Comparison of ENCODE assay signal across 15 cellular contexts in the genomic region with DNA sequence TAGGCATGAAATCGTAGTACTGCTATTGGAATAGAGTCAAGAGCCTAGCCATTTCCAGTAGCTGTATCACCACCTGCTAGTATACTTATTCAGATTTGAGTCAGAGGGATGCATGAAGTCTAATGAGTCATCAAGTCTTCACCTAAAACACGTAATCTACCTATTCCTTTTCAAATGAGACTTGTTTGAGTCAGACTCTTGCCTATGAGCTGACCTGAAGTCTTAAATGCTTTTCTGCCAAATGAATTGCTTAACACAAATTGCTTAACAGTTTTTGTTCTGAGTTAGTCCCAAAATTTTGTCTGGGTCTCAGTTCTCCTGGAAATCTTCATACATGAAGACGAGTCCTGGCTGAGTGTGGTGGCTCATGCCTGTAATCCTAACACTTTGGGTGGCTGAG.
DNase-seq lines count a peak whose midpoint lies in the region; ATAC-seq and TF ChIP-seq lines count a peak whose summit lies in the region.
"Had no signal": no experiment of that assay in that cellular context is flagged by ENCODE, and none has a peak within 500 bp of the region (broad histone marks: within the 10 kb centered on the region; RNA-seq: fewer than 3 reads in every experiment).

No MANE protein-coding gene starts in this region.

- CTCF ChIA-PET in IMR-90 (lab: Yijun Ruan, JAX): no interaction called here

- no peaks in the 10 kb centered on the region for H3F3A ChIP-seq in GM23338 (replicated peaks; ENCODE audit: low read depth)

- H3K56ac ChIP-seq in IMR-90 (ENCODE audit: extremely low read depth, insufficient read depth, low read length): no peak overlapping the region

- H4K20me1 ChIP-seq in IMR-90 (ENCODE audit: insufficient read depth, low read length): no peaks in the 10 kb centered on the region
- no peaks in the 10 kb centered on the region for H4K20me1 ChIP-seq in GM23338 (replicated peaks; ENCODE audit: insufficient read depth)

- H3K9me2 ChIP-seq in GM23338 (ENCODE audit: insufficient read depth): no peaks in the 10 kb centered on the region

- dilution Hi-C loops in IMR-90 (cut with HindIII; ENCODE audit: low sequenced_read_pairs, unreplicated experiment): no loop called here

- H3K36me3 ChIP-seq in IMR-90 (ENCODE audit: control insufficient read depth, insufficient read depth, low read length) (no peaks in the 10 kb centered on the region), mesenchymal stem cell (ENCODE audit: control insufficient read depth in 1 of 2, insufficient read depth in 2 of 2, low read depth in 1 of 2, low read length in 2 of 2) (no peaks in the 10 kb centered on the region), GM23338 (ENCODE audit: insufficient read depth) (no peaks in the 10 kb centered on the region), ovary (no peaks in the 10 kb centered on the region), vagina (no peaks in the 10 kb centered on the region)
- H3K36me3 ChIP-seq: heart right ventricle, pancreas had no signal

- H3K4me2 ChIP-seq in IMR-90 (ENCODE audit: low read depth, low read length) (no peak overlapping the region), mesenchymal stem cell (ENCODE audit: low read length, poor library complexity, severe bottlenecking) (no peak overlapping the region), GM23338 (no peak overlapping the region)

- H2BK120ac ChIP-seq in IMR-90 (ENCODE audit: low read depth, low read length) (no peak overlapping the region; the same call in 1 of the 2 replicates), mesenchymal stem cell (ENCODE audit: low read depth, low read length) (no peak overlapping the region)

- H3K79me2 ChIP-seq in GM23338 (replicated peaks; ENCODE audit: insufficient read depth): no peaks in the 10 kb centered on the region

- H3K18ac ChIP-seq in IMR-90 (ENCODE audit: low read depth, low read length): no peak overlapping the region; the same call in 1 of the 2 replicates
- H3K18ac ChIP-seq in mesenchymal stem cell (ENCODE audit: low read depth in 1 of 2, low read length in 2 of 2): no peak overlapping the region

- H3K27me3 ChIP-seq in IMR-90 (ENCODE audit: control insufficient read depth, insufficient read depth, low read length): no peaks in the 10 kb centered on the region
- no peaks in the 10 kb centered on the region for H3K27me3 ChIP-seq in mesenchymal stem cell (ENCODE audit: control insufficient read depth in 1 of 2, insufficient read depth in 1 of 2, low read length in 2 of 2)
- H3K27me3 ChIP-seq in GM23338 (ENCODE audit: insufficient read depth): no peaks in the 10 kb centered on the region
- no peaks in the 10 kb centered on the region for H3K27me3 ChIP-seq in ovary
- H3K27me3 ChIP-seq in vagina: no peaks in the 10 kb centered on the region
- H3K27me3 ChIP-seq: heart right ventricle, pancreas had no signal

- TF ChIP-seq EP300 in ovary (IDR thresholded peaks at IDR 0.05): no peak

- intact Hi-C loops in IMR-90 (cut with micrococcal nuclease) (no loop called here), ovary (cut with DNase I) (no loop called here), vagina (cut with DNase I) (no loop called here)

- no peak overlapping the region for H3K4me3 ChIP-seq in IMR-90 (ENCODE audit: insufficient read depth, low read depth, low read length)
- H3K4me3 ChIP-seq in choroid plexus epithelial cell (ENCODE audit: low read depth, low read length): no peak overlapping the region
- no peak overlapping the region for H3K4me3 ChIP-seq in mesenchymal stem cell (ENCODE audit: insufficient read depth in 1 of 2, low read depth in 1 of 2, low read length in 2 of 2)
- no peak overlapping the region for H3K4me3 ChIP-seq in GM23338
- no peak overlapping the region for H3K4me3 ChIP-seq in ovary
- no peak overlapping the region for H3K4me3 ChIP-seq in vagina
- H3K4me3 ChIP-seq: heart right ventricle, pancreas, SK-N-MC had no signal

- H2BK15ac ChIP-seq in IMR-90 (ENCODE audit: low read depth, low read length) (no peak overlapping the region), mesenchymal stem cell (ENCODE audit: low read depth, poor library complexity, severe bottlenecking) (no peak overlapping the region)

- H3K14ac ChIP-seq in IMR-90 (replicated peaks; ENCODE audit: low read depth, low read length): no peak overlapping the region
- H3K14ac ChIP-seq in mesenchymal stem cell (ENCODE audit: low read length in 2 of 2): no peak overlapping the region

- H3K4ac ChIP-seq in IMR-90 (ENCODE audit: low read depth, low read length): no peak overlapping the region
- no peak overlapping the region for H3K4ac ChIP-seq in mesenchymal stem cell (ENCODE audit: low read depth in 1 of 2, low read length in 2 of 2)

- no peaks in the 10 kb centered on the region for H3K79me1 ChIP-seq in IMR-90 (ENCODE audit: low read depth in 1 of 2, low read length in 2 of 2)
- no peaks in the 10 kb centered on the region for H3K79me1 ChIP-seq in mesenchymal stem cell (replicated peaks; ENCODE audit: low read length, poor library complexity, severe bottlenecking)

- no peak overlapping the region for H3K27ac Mint-ChIP-seq in GM23338
- H3K27ac Mint-ChIP-seq: CD4-positive, alpha-beta memory T cell had no signal

- 80% methylated on average over 1 of the region's 3 CpGs; no CpG with 5 or more reads in 1 of the 2 experiments for WGBS in IMR-90 (ENCODE audit: extremely low coverage in 2 of 2, insufficient read length in 1 of 2), 2 experiments
- 82% methylated on average over 3 of the region's 3 CpGs for WGBS in mesenchymal stem cell
- 68 to 78% (median 69%) methylated on average over 3 of the region's 3 CpGs for WGBS in ovary, 3 donors

- no peaks in the 10 kb centered on the region; the same call in 1 of the 2 replicates for H3K9me1 ChIP-seq in IMR-90 (ENCODE audit: insufficient read depth, low read length)

- H2BK12ac ChIP-seq in mesenchymal stem cell (ENCODE audit: low read length in 2 of 2): no peak overlapping the region

- POLR2A ChIA-PET in IMR-90 (lab: Charles Lee; ENCODE audit: unreplicated experiment): no interaction called here

- H3K9ac ChIP-seq in IMR-90 (ENCODE audit: low read depth, low read length) (no peak overlapping the region), mesenchymal stem cell (ENCODE audit: low read length) (no peak overlapping the region)

- H4K8ac ChIP-seq in IMR-90 (ENCODE audit: low read depth in 2 of 2, low read length in 2 of 2): no peak overlapping the region
- H4K8ac ChIP-seq in mesenchymal stem cell (ENCODE audit: low read length): peak overlapping the region; percentile 47

- H3K9me3 ChIP-seq in IMR-90 (ENCODE audit: control insufficient read depth, insufficient read depth, low read length) (no peaks in the 10 kb centered on the region), mesenchymal stem cell (ENCODE audit: control insufficient read depth, low read length) (no peaks in the 10 kb centered on the region), ovary (no peaks in the 10 kb centered on the region), vagina (no peaks in the 10 kb centered on the region)
- H3K9me3 ChIP-seq: heart right ventricle, pancreas had no signal

- H3K23ac ChIP-seq in IMR-90 (ENCODE audit: low read depth, low read length) (no peak overlapping the region), mesenchymal stem cell (ENCODE audit: low read length in 2 of 2) (no peak overlapping the region)

- H3K4me3 Mint-ChIP-seq in GM23338: no peak overlapping the region
- H3K4me3 Mint-ChIP-seq: CD4-positive, alpha-beta memory T cell had no signal

- TF ChIP-seq POLR2A in IMR-90 (IDR thresholded peaks at IDR 0.05; ENCODE audit: low read depth, low read length): no peak
- no peak for TF ChIP-seq POLR2A in ovary (IDR thresholded peaks at IDR 0.05)
- no peak for TF ChIP-seq POLR2A in vagina (IDR thresholded peaks at IDR 0.05)

- H4K91ac ChIP-seq in IMR-90 (ENCODE audit: insufficient read depth, low read depth, low read length) (no peak overlapping the region), mesenchymal stem cell (ENCODE audit: low read length) (no peak overlapping the region)

- H3K4me1 ChIP-seq in IMR-90 (ENCODE audit: control insufficient read depth, insufficient read depth, low read length) (peaks cover 2% of the 10 kb centered on the region), mesenchymal stem cell (ENCODE audit: control insufficient read depth, insufficient read depth, low read depth, low read length) (no peaks in the 10 kb centered on the region), GM23338 (ENCODE audit: insufficient read depth) (no peaks in the 10 kb centered on the region), ovary (ENCODE audit: insufficient read depth) (no peaks in the 10 kb centered on the region), vagina (no peaks in the 10 kb centered on the region)
- H3K4me1 ChIP-seq: pancreas had no signal

- no TSS peak for BruUV-seq in IMR-90 (replicated peaks; lab: Mats Ljungman, UMichigan)

- H2BK20ac ChIP-seq in IMR-90 (ENCODE audit: low read depth, low read length): no peak overlapping the region

- H2BK5ac ChIP-seq in IMR-90 (ENCODE audit: low read depth, low read length, poor library complexity, severe bottlenecking): no peak overlapping the region
- no peak overlapping the region for H2BK5ac ChIP-seq in mesenchymal stem cell (ENCODE audit: low read depth, low read length, poor library complexity, severe bottlenecking)

- no peaks in the 10 kb centered on the region for H3K9me3 Mint-ChIP-seq in GM23338

- DNase-seq in Daoy (ENCODE audit: low read depth): peak; percentile 10
- DNase-seq in IMR-90: peak; percentile 80
- DNase-seq in choroid plexus epithelial cell (ENCODE audit: low read depth): peak; percentile 55
- peak; percentile 40 for DNase-seq in mesenchymal stem cell
- DNase-seq in GM23338 (ENCODE audit: low spot score): no peak
- DNase-seq in ovary: no peak
- no peak for DNase-seq in midbrain (lab: John Stamatoyannopoulos, UW)
- DNase-seq in vagina (ENCODE audit: extremely low spot score in 2 of 2): no peak
- DNase-seq: activated effector memory CD4-positive, alpha-beta T cell treated with anti-CD3 and anti-CD28 coated beads, Interleukin-2, amount 50 U/mL, for 16 hours; CD4-positive, alpha-beta memory T cell; cortex of kidney; heart right ventricle; pancreas; stimulated activated naive CD4-positive, alpha-beta T cell treated with Interleukin-2 at 50 U/mL for 16 hours had no signal

- H3K4me1 Mint-ChIP-seq in GM23338: no peaks in the 10 kb centered on the region
- H3K4me1 Mint-ChIP-seq: CD4-positive, alpha-beta memory T cell had no signal

- no peak overlapping the region for H2AFZ ChIP-seq in IMR-90 (replicated peaks; ENCODE audit: low read length, poor library complexity)
- H2AFZ ChIP-seq in mesenchymal stem cell (ENCODE audit: low read depth, low read length): no peak overlapping the region
- H2AFZ ChIP-seq in GM23338: no peak overlapping the region

- H4K5ac ChIP-seq in IMR-90 (ENCODE audit: low read depth, low read length): no peak overlapping the region

- ATAC-seq in IMR-90 (ENCODE audit: low read depth) (no peak), GM23338 (no peak)

- no peak overlapping the region for H2AK9ac ChIP-seq in IMR-90 (replicated peaks; ENCODE audit: low read depth, low read length, poor library complexity)

- H3K27ac ChIP-seq in IMR-90 (ENCODE audit: insufficient read depth, low read length) (no peak overlapping the region), mesenchymal stem cell (ENCODE audit: low read length, poor library complexity, severe bottlenecking) (no peak overlapping the region), GM23338 (ENCODE audit: low read depth) (no peak overlapping the region), ovary (no peak overlapping the region), vagina (no peak overlapping the region)
- H3K27ac ChIP-seq: pancreas, SK-N-MC had no signal

- no peaks in the 10 kb centered on the region for H3K27me3 Mint-ChIP-seq in GM23338 (ENCODE audit: insufficient read depth, low read depth, poor library complexity)
- H3K27me3 Mint-ChIP-seq: CD4-positive, alpha-beta memory T cell had no signal

- in situ Hi-C loops in IMR-90 (cut with MboI; ENCODE audit: low sequenced_read_pairs): no loop called here

- TF ChIP-seq RAD21 in IMR-90 (IDR thresholded peaks at IDR 0.05; ENCODE audit: low read length): no peak

- H2AK5ac ChIP-seq in IMR-90 (ENCODE audit: low read depth, low read length): no peak overlapping the region
- H2AK5ac ChIP-seq in mesenchymal stem cell (ENCODE audit: low read length, severe bottlenecking): no peak overlapping the region

- TF ChIP-seq CTCF in IMR-90 (conservative IDR thresholded peaks at IDR 0.05; ENCODE audit: low read depth, low read length): no peak
- TF ChIP-seq CTCF in choroid plexus epithelial cell (conservative IDR thresholded peaks at IDR 0.05; ENCODE audit: low read depth, low read length): no peak
- no peak for TF ChIP-seq CTCF in GM23338 (conservative IDR thresholded peaks at IDR 0.05; ENCODE audit: low read depth in 2 of 2)
- no peak for TF ChIP-seq CTCF in ovary (IDR thresholded peaks at IDR 0.05)
- TF ChIP-seq CTCF in vagina (IDR thresholded peaks at IDR 0.05): no peak

- no peaks in the 10 kb centered on the region for H3K36me3 Mint-ChIP-seq in GM23338 (ENCODE audit: low read depth)
- H3K36me3 Mint-ChIP-seq: CD4-positive, alpha-beta memory T cell had no signal

Comparison
In these comparisons a context has a peak if more than half of its experiments do, and no peak if none do; other contexts are left out.
1. DNase-seq: peak in Daoy (single experiment), IMR-90 (single experiment), choroid plexus epithelial cell (single experiment) and mesenchymal stem cell (single experiment); none in GM23338 (single experiment), ovary (0 of 5), midbrain (single experiment) and vagina (0 of 2).